Comparison of ENCODE assay signal across 40 cellular contexts in the genomic region with DNA sequence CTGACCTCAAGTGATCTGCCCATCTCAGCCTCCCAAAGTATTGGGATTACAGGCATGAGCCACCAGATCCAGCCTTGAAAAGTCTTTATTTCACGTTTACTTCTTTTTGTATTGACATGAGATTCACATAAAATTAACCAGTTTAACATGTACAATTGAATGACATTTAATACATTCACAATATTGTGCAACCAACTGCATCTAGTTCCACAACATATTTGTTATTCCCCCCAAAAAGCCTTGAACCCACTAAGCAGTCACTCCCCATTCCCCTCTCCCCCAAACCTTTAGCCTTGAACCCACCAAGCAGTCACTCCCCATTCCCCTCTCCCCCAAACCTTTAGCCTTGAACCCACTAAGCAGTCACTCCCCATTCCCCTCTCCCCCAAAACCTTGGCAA.
"Had no signal": no experiment of that assay in that cellular context is flagged by ENCODE, and none has a peak within 500 bp of the region (broad histone marks: within the 10 kb centered on the region; RNA-seq: fewer than 3 reads in every experiment).

No MANE protein-coding gene starts in this region.

- H3K27me3 Mint-ChIP-seq: activated naive CD4-positive, alpha-beta T cell treated with anti-CD3 and anti-CD28 coated beads, Interleukin-2, amount 10 ng/mL, durations not matched to agents 7 days and 5 days; activated naive CD4-positive, alpha-beta T cell treated with anti-CD3 and anti-CD28 coated beads, Interleukin-2, amount 50 U/mL, for 24 hours; activated naive CD8-positive, alpha-beta T cell; activated naive CD8-positive, alpha-beta T cell treated with anti-CD3 and anti-CD28 coated beads for 36 hours; activated naive CD8-positive, alpha-beta T cell treated with anti-CD3 and anti-CD28 coated beads, Interleukin-2, amount 10 ng/mL, durations not matched to agents 7 days and 5 days; activated naive CD8-positive, alpha-beta T cell treated with anti-CD3 and anti-CD28 coated beads, Interleukin-2, amount 50 U/mL, for 24 hours; activated T-cell treated with anti-CD3 and anti-CD28 coated beads, Interleukin-2, amount 50 U/mL, for 24 hours; activated T-helper 17 cell treated with anti-CD3 and anti-CD28 coated beads, Interleukin-2, amount 50 U/mL, for 72 hours; brain; central memory CD8-positive, alpha-beta T cell had no signal

- H3K27me3 ChIP-seq: adrenal gland, ascending aorta, body of pancreas, brain microvascular endothelial cell, breast epithelium, cardiac muscle cell had no signal

- H3K36me3 ChIP-seq: adrenal gland, ascending aorta, brain microvascular endothelial cell, breast epithelium, cardiac muscle cell had no signal

- H3K27ac Mint-ChIP-seq: activated naive CD4-positive, alpha-beta T cell treated with anti-CD3 and anti-CD28 coated beads for 36 hours; activated naive CD4-positive, alpha-beta T cell treated with anti-CD3 and anti-CD28 coated beads, Interleukin-2, amount 10 ng/mL, durations not matched to agents 7 days and 5 days; activated naive CD4-positive, alpha-beta T cell treated with anti-CD3 and anti-CD28 coated beads, Interleukin-2, amount 50 U/mL, for 24 hours; activated naive CD4-positive, alpha-beta T cell treated with anti-CD3 and anti-CD28 coated beads, Interleukin-2, amount 50 U/mL, for 72 hours; activated naive CD8-positive, alpha-beta T cell; activated naive CD8-positive, alpha-beta T cell treated with anti-CD3 and anti-CD28 coated beads for 36 hours; activated naive CD8-positive, alpha-beta T cell treated with anti-CD3 and anti-CD28 coated beads, Interleukin-2, amount 10 ng/mL, durations not matched to agents 7 days and 5 days; activated naive CD8-positive, alpha-beta T cell treated with anti-CD3 and anti-CD28 coated beads, Interleukin-2, amount 50 U/mL, for 24 hours; activated T-cell treated with anti-CD3 and anti-CD28 coated beads, Interleukin-2, amount 50 U/mL, for 24 hours; activated T-cell treated with anti-CD3 and anti-CD28 coated beads, Interleukin-2, amount 50 U/mL, for 72 hours; activated T-helper 1 cell treated with anti-CD3 and anti-CD28 coated beads, Interleukin-12 subunit alpha, Interleukin-12 subunit beta, Interleukin-2, Interleukin-4 antibody, amounts not matched to agents 30 ng/mL and 10 ng/mL and 1 ng/mL, durations not matched to agents 14 hours and 24 hours and 36 hours; activated T-helper 17 cell treated with anti-CD3 and anti-CD28 coated beads, Interleukin-2, amount 50 U/mL, for 72 hours; activated T-helper 2 cell treated with anti-CD3 and anti-CD28 coated beads, Interferon-gamma antibody, Interleukin-2, Interleukin-4, amounts not matched to agents 10 μg/mL and 5 μg/mL and 100 μg/mL, durations not matched to agents 14 hours and 24 hours and 36 hours; brain had no signal

- H3K9me3 Mint-ChIP-seq: activated T-helper 17 cell treated with anti-CD3 and anti-CD28 coated beads, Interleukin-2, amount 50 U/mL, for 72 hours; central memory CD8-positive, alpha-beta T cell had no signal

- H3K4me3 ChIP-seq: adrenal gland, ascending aorta, body of pancreas, breast epithelium, cardiac muscle cell had no signal

- FAIRE-seq: astrocyte, bronchial epithelial cell had no signal

- H3K4me1 Mint-ChIP-seq: activated naive CD4-positive, alpha-beta T cell treated with anti-CD3 and anti-CD28 coated beads, Interleukin-2, amount 10 ng/mL, durations not matched to agents 7 days and 5 days; activated naive CD4-positive, alpha-beta T cell treated with anti-CD3 and anti-CD28 coated beads, Interleukin-2, amount 50 U/mL, for 24 hours; activated naive CD8-positive, alpha-beta T cell treated with anti-CD3 and anti-CD28 coated beads for 36 hours; activated naive CD8-positive, alpha-beta T cell treated with anti-CD3 and anti-CD28 coated beads, Interleukin-2, amount 10 ng/mL, durations not matched to agents 7 days and 5 days; activated T-helper 17 cell treated with anti-CD3 and anti-CD28 coated beads, Interleukin-2, amount 50 U/mL, for 72 hours; brain had no signal

- H3K4me3 Mint-ChIP-seq: activated naive CD4-positive, alpha-beta T cell treated with anti-CD3 and anti-CD28 coated beads for 36 hours; activated naive CD4-positive, alpha-beta T cell treated with anti-CD3 and anti-CD28 coated beads, Interleukin-2, amount 10 ng/mL, durations not matched to agents 7 days and 5 days; activated naive CD4-positive, alpha-beta T cell treated with anti-CD3 and anti-CD28 coated beads, Interleukin-2, amount 50 U/mL, for 24 hours; activated naive CD8-positive, alpha-beta T cell; activated naive CD8-positive, alpha-beta T cell treated with anti-CD3 and anti-CD28 coated beads for 36 hours; activated naive CD8-positive, alpha-beta T cell treated with anti-CD3 and anti-CD28 coated beads, Interleukin-2, amount 10 ng/mL, durations not matched to agents 7 days and 5 days; activated naive CD8-positive, alpha-beta T cell treated with anti-CD3 and anti-CD28 coated beads, Interleukin-2, amount 50 U/mL, for 24 hours; activated T-cell treated with anti-CD3 and anti-CD28 coated beads, Interleukin-2, amount 50 U/mL, for 24 hours; activated T-cell treated with anti-CD3 and anti-CD28 coated beads, Interleukin-2, amount 50 U/mL, for 4 hours; activated T-cell treated with anti-CD3 and anti-CD28 coated beads, Interleukin-2, amount 50 U/mL, for 72 hours; activated T-helper 1 cell treated with anti-CD3 and anti-CD28 coated beads, Interleukin-12 subunit alpha, Interleukin-12 subunit beta, Interleukin-2, Interleukin-4 antibody, amounts not matched to agents 30 ng/mL and 10 ng/mL and 1 ng/mL, durations not matched to agents 14 hours and 24 hours and 36 hours; activated T-helper 17 cell treated with anti-CD3 and anti-CD28 coated beads, Interleukin-2, amount 50 U/mL, for 72 hours; brain; central memory CD8-positive, alpha-beta T cell had no signal

- DNase-seq: activated effector memory CD4-positive, alpha-beta T cell treated with anti-CD3 and anti-CD28 coated beads, Interleukin-2, amount 50 U/mL, for 16 hours; activated effector memory CD4-positive, alpha-beta T cell treated with Interleukin-2 at 50 U/mL for 16 hours; activated gamma-delta T cell; activated gamma-delta T cell treated with Interleukin-2 at 50 U/mL for 16 hours; activated naive CD4-positive, alpha-beta T cell; activated naive CD4-positive, alpha-beta T cell treated with anti-CD3 and anti-CD28 coated beads for 36 hours; activated naive CD4-positive, alpha-beta T cell treated with anti-CD3 and anti-CD28 coated beads, Interleukin-2, amount 10 ng/mL, durations not matched to agents 7 days and 5 days; activated naive CD4-positive, alpha-beta T cell treated with anti-CD3 and anti-CD28 coated beads, Interleukin-2, amount 50 U/mL, for 16 hours; activated naive CD4-positive, alpha-beta T cell treated with Interleukin-2 at 50 U/mL for 16 hours; activated naive CD8-positive, alpha-beta T cell treated with anti-CD3 and anti-CD28 coated beads for 36 hours; activated naive CD8-positive, alpha-beta T cell treated with anti-CD3 and anti-CD28 coated beads, Interleukin-2, amount 10 ng/mL, durations not matched to agents 7 days and 5 days; activated naive CD8-positive, alpha-beta T cell treated with anti-CD3 and anti-CD28 coated beads, Interleukin-2, amount 50 U/mL, for 24 hours; activated T-cell treated with anti-CD3 and anti-CD28 coated beads, Interleukin-2, amount 50 U/mL, for 1 hour; activated T-cell treated with anti-CD3 and anti-CD28 coated beads, Interleukin-2, amount 50 U/mL, for 24 hours; activated T-cell treated with anti-CD3 and anti-CD28 coated beads, Interleukin-2, amount 50 U/mL, for 4 hours; activated T-cell treated with anti-CD3 and anti-CD28 coated beads, Interleukin-2, amount 50 U/mL, for 48 hours; activated T-cell treated with anti-CD3 and anti-CD28 coated beads, Interleukin-2, amount 50 U/mL, for 72 hours; adrenal gland; amniotic stem cell; amygdala; anterior cingulate cortex; aorta; body of pancreas; brain microvascular endothelial cell; caudate nucleus; central memory CD4-positive, alpha-beta T cell; cerebellar nuclear complex had no signal

- H3K9me3 ChIP-seq: adrenal gland, body of pancreas had no signal

- ATAC-seq: activated naive CD4-positive, alpha-beta T cell treated with anti-CD3 and anti-CD28 coated beads, Interleukin-2, amount 50 U/mL, for 72 hours; activated naive CD8-positive, alpha-beta T cell treated with anti-CD3 and anti-CD28 coated beads, Interleukin-2, amount 50 U/mL, for 24 hours; activated T-cell treated with anti-CD3 and anti-CD28 coated beads, Interleukin-2, amount 50 U/mL, for 4 hours; activated T-cell treated with anti-CD3 and anti-CD28 coated beads, Interleukin-2, amount 50 U/mL, for 72 hours; activated T-helper 17 cell treated with anti-CD3 and anti-CD28 coated beads, Interleukin-2, amount 50 U/mL, for 72 hours; body of pancreas had no signal

- H3K27ac ChIP-seq: adrenal gland, ascending aorta, body of pancreas, brain microvascular endothelial cell, breast epithelium, cardiac muscle cell had no signal

- H3K4me1 ChIP-seq: adrenal gland, ascending aorta, body of pancreas, breast epithelium had no signal
